ENCODE assay signal across 1 cellular context in genomic region chr10:70815504-70816219, GRCh38.
A peak's percentile ranks its signal among the peaks of the same experiment; 100 is the strongest.
TF ChIP-seq lines count a peak whose summit lies in the region.

SGPL1 (plus strand) TSS chr10:70815948; CDS start chr10:70816854, 906 bp downstream.

TF ChIP-seq in K562, 482 proteins besides CTCF, POLR2A, EP300 and RAD21 (continued from another document and continues in another):
- TF ChIP-seq, protein P1, sequence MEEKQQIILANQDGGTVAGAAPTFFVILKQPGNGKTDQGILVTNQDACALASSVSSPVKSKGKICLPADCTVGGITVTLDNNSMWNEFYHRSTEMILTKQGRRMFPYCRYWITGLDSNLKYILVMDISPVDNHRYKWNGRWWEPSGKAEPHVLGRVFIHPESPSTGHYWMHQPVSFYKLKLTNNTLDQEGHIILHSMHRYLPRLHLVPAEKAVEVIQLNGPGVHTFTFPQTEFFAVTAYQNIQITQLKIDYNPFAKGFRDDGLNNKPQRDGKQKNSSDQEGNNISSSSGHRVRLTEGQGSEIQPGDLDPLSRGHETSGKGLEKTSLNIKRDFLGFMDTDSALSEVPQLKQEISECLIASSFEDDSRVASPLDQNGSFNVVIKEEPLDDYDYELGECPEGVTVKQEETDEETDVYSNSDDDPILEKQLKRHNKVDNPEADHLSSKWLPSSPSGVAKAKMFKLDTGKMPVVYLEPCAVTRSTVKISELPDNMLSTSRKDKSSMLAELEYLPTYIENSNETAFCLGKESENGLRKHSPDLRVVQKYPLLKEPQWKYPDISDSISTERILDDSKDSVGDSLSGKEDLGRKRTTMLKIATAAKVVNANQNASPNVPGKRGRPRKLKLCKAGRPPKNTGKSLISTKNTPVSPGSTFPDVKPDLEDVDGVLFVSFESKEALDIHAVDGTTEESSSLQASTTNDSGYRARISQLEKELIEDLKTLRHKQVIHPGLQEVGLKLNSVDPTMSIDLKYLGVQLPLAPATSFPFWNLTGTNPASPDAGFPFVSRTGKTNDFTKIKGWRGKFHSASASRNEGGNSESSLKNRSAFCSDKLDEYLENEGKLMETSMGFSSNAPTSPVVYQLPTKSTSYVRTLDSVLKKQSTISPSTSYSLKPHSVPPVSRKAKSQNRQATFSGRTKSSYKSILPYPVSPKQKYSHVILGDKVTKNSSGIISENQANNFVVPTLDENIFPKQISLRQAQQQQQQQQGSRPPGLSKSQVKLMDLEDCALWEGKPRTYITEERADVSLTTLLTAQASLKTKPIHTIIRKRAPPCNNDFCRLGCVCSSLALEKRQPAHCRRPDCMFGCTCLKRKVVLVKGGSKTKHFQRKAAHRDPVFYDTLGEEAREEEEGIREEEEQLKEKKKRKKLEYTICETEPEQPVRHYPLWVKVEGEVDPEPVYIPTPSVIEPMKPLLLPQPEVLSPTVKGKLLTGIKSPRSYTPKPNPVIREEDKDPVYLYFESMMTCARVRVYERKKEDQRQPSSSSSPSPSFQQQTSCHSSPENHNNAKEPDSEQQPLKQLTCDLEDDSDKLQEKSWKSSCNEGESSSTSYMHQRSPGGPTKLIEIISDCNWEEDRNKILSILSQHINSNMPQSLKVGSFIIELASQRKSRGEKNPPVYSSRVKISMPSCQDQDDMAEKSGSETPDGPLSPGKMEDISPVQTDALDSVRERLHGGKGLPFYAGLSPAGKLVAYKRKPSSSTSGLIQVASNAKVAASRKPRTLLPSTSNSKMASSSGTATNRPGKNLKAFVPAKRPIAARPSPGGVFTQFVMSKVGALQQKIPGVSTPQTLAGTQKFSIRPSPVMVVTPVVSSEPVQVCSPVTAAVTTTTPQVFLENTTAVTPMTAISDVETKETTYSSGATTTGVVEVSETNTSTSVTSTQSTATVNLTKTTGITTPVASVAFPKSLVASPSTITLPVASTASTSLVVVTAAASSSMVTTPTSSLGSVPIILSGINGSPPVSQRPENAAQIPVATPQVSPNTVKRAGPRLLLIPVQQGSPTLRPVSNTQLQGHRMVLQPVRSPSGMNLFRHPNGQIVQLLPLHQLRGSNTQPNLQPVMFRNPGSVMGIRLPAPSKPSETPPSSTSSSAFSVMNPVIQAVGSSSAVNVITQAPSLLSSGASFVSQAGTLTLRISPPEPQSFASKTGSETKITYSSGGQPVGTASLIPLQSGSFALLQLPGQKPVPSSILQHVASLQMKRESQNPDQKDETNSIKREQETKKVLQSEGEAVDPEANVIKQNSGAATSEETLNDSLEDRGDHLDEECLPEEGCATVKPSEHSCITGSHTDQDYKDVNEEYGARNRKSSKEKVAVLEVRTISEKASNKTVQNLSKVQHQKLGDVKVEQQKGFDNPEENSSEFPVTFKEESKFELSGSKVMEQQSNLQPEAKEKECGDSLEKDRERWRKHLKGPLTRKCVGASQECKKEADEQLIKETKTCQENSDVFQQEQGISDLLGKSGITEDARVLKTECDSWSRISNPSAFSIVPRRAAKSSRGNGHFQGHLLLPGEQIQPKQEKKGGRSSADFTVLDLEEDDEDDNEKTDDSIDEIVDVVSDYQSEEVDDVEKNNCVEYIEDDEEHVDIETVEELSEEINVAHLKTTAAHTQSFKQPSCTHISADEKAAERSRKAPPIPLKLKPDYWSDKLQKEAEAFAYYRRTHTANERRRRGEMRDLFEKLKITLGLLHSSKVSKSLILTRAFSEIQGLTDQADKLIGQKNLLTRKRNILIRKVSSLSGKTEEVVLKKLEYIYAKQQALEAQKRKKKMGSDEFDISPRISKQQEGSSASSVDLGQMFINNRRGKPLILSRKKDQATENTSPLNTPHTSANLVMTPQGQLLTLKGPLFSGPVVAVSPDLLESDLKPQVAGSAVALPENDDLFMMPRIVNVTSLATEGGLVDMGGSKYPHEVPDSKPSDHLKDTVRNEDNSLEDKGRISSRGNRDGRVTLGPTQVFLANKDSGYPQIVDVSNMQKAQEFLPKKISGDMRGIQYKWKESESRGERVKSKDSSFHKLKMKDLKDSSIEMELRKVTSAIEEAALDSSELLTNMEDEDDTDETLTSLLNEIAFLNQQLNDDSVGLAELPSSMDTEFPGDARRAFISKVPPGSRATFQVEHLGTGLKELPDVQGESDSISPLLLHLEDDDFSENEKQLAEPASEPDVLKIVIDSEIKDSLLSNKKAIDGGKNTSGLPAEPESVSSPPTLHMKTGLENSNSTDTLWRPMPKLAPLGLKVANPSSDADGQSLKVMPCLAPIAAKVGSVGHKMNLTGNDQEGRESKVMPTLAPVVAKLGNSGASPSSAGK (IDR thresholded peaks at IDR 0.05) = no peak
- TF ChIP-seq ZNF23 (CRISPR knock-in tag; IDR thresholded peaks at IDR 0.05) = no peak
- no peak for TF ChIP-seq SMAD2 (IDR thresholded peaks at IDR 0.05; ENCODE audit: low read depth, low read length)
- TF ChIP-seq LEF1 (IDR thresholded peaks at IDR 0.05) = no peak
- TF ChIP-seq RAD51 (IDR thresholded peaks at IDR 0.05; ENCODE audit: borderline replicate concordance, low read depth) = no peak
- peak; percentile 37 for TF ChIP-seq FIP1L1 (IDR thresholded peaks at IDR 0.05; ENCODE audit: low read depth, low read length, poor library complexity, severe bottlenecking)
- TF ChIP-seq ZNF609 (CRISPR knock-in tag; IDR thresholded peaks at IDR 0.05; ENCODE audit: borderline replicate concordance) = no peak
- peak; percentile 85 for TF ChIP-seq FUS (optimal IDR thresholded peaks at IDR 0.05; ENCODE audit: low read depth, low read length)
- TF ChIP-seq TEAD2 (tag; IDR thresholded peaks at IDR 0.05) = no peak
- TF ChIP-seq, protein P2, sequence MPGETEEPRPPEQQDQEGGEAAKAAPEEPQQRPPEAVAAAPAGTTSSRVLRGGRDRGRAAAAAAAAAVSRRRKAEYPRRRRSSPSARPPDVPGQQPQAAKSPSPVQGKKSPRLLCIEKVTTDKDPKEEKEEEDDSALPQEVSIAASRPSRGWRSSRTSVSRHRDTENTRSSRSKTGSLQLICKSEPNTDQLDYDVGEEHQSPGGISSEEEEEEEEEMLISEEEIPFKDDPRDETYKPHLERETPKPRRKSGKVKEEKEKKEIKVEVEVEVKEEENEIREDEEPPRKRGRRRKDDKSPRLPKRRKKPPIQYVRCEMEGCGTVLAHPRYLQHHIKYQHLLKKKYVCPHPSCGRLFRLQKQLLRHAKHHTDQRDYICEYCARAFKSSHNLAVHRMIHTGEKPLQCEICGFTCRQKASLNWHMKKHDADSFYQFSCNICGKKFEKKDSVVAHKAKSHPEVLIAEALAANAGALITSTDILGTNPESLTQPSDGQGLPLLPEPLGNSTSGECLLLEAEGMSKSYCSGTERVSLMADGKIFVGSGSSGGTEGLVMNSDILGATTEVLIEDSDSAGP (CRISPR knock-in tag; IDR thresholded peaks at IDR 0.05) = no peak
- TF ChIP-seq, protein P3, sequence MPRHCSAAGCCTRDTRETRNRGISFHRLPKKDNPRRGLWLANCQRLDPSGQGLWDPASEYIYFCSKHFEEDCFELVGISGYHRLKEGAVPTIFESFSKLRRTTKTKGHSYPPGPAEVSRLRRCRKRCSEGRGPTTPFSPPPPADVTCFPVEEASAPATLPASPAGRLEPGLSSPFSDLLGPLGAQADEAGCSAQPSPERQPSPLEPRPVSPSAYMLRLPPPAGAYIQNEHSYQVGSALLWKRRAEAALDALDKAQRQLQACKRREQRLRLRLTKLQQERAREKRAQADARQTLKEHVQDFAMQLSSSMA (CRISPR knock-in tag; IDR thresholded peaks at IDR 0.05) = no peak
- TF ChIP-seq ZBTB7A (IDR thresholded peaks at IDR 0.05; ENCODE audit: borderline replicate concordance, control insufficient read depth, low read depth, low read length) = peak; percentile 94
- no peak for TF ChIP-seq CBFA2T2 (conservative IDR thresholded peaks at IDR 0.05)
- peak; percentile 68 for TF ChIP-seq ZFX (CRISPR knock-in tag; IDR thresholded peaks at IDR 0.05)
- TF ChIP-seq ATF2 (CRISPR knock-in tag; IDR thresholded peaks at IDR 0.05) = no peak
- TF ChIP-seq NR1H2 (CRISPR knock-in tag; IDR thresholded peaks at IDR 0.05) = no peak
- TF ChIP-seq CCAR2 (IDR thresholded peaks at IDR 0.05; ENCODE audit: low read depth, low read length) = no peak
- TF ChIP-seq HDAC8 (tag; IDR thresholded peaks at IDR 0.05) = peak; percentile 56; the same call in 1 of the 2 replicates
- no peak for TF ChIP-seq HNRNPH1 (optimal IDR thresholded peaks at IDR 0.05; ENCODE audit: low read depth, low read length)
- no peak for TF ChIP-seq NFYB (IDR thresholded peaks at IDR 0.05; ENCODE audit: extremely low read depth, insufficient read length)
- no peak for TF ChIP-seq ATF4 (CRISPR knock-in tag; IDR thresholded peaks at IDR 0.05)
- no peak for TF ChIP-seq MIER1 (IDR thresholded peaks at IDR 0.05; ENCODE audit: low read depth)
- TF ChIP-seq TCF3 (CRISPR knock-in tag; IDR thresholded peaks at IDR 0.05) = no peak
- TF ChIP-seq, protein P4, sequence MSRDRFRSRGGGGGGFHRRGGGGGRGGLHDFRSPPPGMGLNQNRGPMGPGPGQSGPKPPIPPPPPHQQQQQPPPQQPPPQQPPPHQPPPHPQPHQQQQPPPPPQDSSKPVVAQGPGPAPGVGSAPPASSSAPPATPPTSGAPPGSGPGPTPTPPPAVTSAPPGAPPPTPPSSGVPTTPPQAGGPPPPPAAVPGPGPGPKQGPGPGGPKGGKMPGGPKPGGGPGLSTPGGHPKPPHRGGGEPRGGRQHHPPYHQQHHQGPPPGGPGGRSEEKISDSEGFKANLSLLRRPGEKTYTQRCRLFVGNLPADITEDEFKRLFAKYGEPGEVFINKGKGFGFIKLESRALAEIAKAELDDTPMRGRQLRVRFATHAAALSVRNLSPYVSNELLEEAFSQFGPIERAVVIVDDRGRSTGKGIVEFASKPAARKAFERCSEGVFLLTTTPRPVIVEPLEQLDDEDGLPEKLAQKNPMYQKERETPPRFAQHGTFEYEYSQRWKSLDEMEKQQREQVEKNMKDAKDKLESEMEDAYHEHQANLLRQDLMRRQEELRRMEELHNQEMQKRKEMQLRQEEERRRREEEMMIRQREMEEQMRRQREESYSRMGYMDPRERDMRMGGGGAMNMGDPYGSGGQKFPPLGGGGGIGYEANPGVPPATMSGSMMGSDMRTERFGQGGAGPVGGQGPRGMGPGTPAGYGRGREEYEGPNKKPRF (IDR thresholded peaks at IDR 0.05; ENCODE audit: low read depth, low read length) = no peak
- TF ChIP-seq, protein P5, sequence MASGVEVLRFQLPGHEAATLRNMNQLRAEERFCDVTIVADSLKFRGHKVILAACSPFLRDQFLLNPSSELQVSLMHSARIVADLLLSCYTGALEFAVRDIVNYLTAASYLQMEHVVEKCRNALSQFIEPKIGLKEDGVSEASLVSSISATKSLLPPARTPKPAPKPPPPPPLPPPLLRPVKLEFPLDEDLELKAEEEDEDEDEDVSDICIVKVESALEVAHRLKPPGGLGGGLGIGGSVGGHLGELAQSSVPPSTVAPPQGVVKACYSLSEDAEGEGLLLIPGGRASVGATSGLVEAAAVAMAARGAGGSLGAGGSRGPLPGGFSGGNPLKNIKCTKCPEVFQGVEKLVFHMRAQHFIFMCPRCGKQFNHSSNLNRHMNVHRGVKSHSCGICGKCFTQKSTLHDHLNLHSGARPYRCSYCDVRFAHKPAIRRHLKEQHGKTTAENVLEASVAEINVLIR (CRISPR knock-in tag; IDR thresholded peaks at IDR 0.05) = no peak
- TF ChIP-seq TEAD1 (CRISPR knock-in tag; IDR thresholded peaks at IDR 0.05) = no peak
- no peak for TF ChIP-seq IFI16 (CRISPR knock-in tag; IDR thresholded peaks at IDR 0.05)
- TF ChIP-seq HNRNPL (IDR thresholded peaks at IDR 0.05; ENCODE audit: low read depth, low read length) = peak; percentile 92
- TF ChIP-seq RBM25 (IDR thresholded peaks at IDR 0.05; ENCODE audit: low read depth, low read length, severe bottlenecking) = peak; percentile 35
